ENCODE assay signal across 7 cellular contexts in genomic region chr1:1014896-1015681, GRCh38. TPM values are rescaled to one million over a fixed set of nuclear protein-coding genes. Genes with fewer than 3 reads are reported as not detected.
A peak's percentile ranks its signal among the peaks of the same experiment; 100 is the strongest.
DNase-seq lines count a peak whose midpoint lies in the region; ATAC-seq and TF ChIP-seq lines count a peak whose summit lies in the region.

No MANE protein-coding gene starts in this region.

- H3K79me2 ChIP-seq in Karpas-422 (ENCODE audit: low read length), result no peaks in the 10 kb centered on the region

- peak overlapping the region; percentile 75; the same call in 1 of the 2 replicates for H3K4me3 ChIP-seq in Karpas-422 (ENCODE audit: low read length)

- peaks cover 27% of the 10 kb centered on the region for H3K4me1 ChIP-seq in Karpas-422 (ENCODE audit: low read length)

- H3K27me3 Mint-ChIP-seq in chondrocyte (ENCODE audit: low read depth) (no peaks in the 10 kb centered on the region), progenitor cell of endocrine pancreas (no peaks in the 10 kb centered on the region)

- peak; percentile 56 for DNase-seq in EL
- DNase-seq in Karpas-422, result peak; percentile 69
- DNase-seq in chondrocyte (ENCODE audit: low spot score), result no peak
- no peak for DNase-seq in progenitor cell of endocrine pancreas (ENCODE audit: low spot score, unreplicated experiment)
- no peak for DNase-seq in NOMO-1 treated with DMSO at 0.1 percent for 48 hours (lab: John Stamatoyannopoulos, UW; ENCODE audit: unreplicated experiment)

- H3K27me3 ChIP-seq in Karpas-422 (ENCODE audit: low read length), result no peaks in the 10 kb centered on the region

- peak overlapping the region; percentile 91 for H3K4me2 ChIP-seq in Karpas-422 (ENCODE audit: low read depth, low read length, poor library complexity, severe bottlenecking)

- TF ChIP-seq CTCF in chondrocyte (IDR thresholded peaks at IDR 0.05) (peak; percentile 69), progenitor cell of endocrine pancreas (IDR thresholded peaks at IDR 0.05; ENCODE audit: unreplicated experiment) (peak; percentile 43)

- H3K9me2 ChIP-seq in Karpas-422 (replicated peaks; ENCODE audit: insufficient read depth, low read length), result no peaks in the 10 kb centered on the region

- H3K27ac Mint-ChIP-seq in chondrocyte (ENCODE audit: unreplicated experiment) (peak overlapping the region; percentile 8), progenitor cell of endocrine pancreas (no peak overlapping the region)

- no peaks in the 10 kb centered on the region for H3K36me3 Mint-ChIP-seq in chondrocyte (ENCODE audit: low read depth)
- peaks cover 5% of the 10 kb centered on the region for H3K36me3 Mint-ChIP-seq in progenitor cell of endocrine pancreas (ENCODE audit: insufficient read depth)

- H3K36me3 ChIP-seq in Karpas-422 (ENCODE audit: insufficient read depth, low read length), result no peaks in the 10 kb centered on the region

- H4K20me1 ChIP-seq in Karpas-422 (ENCODE audit: insufficient read depth, low read depth, low read length), result no peaks in the 10 kb centered on the region

- no peak overlapping the region for H3K27ac ChIP-seq in Karpas-422 (ENCODE audit: low read length)

- H3K9ac ChIP-seq in Karpas-422 (ENCODE audit: low read length), result 0 out of 2 replicates have a peak overlapping the region, but pooled peaks have one; percentile 72

- no peak overlapping the region for H2AFZ ChIP-seq in Karpas-422 (ENCODE audit: low read length)

- H3K9me3 Mint-ChIP-seq in chondrocyte (ENCODE audit: low read depth), result no peaks in the 10 kb centered on the region
- peaks cover 4% of the 10 kb centered on the region for H3K9me3 Mint-ChIP-seq in progenitor cell of endocrine pancreas (ENCODE audit: low read depth)

- no peak for ATAC-seq in HG02610 (IDR thresholded peaks at IDR 0.05; ENCODE audit: unreplicated experiment)
- no peak for ATAC-seq in HG03135 (IDR thresholded peaks at IDR 0.05; ENCODE audit: unreplicated experiment)

- H3K4me3 Mint-ChIP-seq in chondrocyte (ENCODE audit: unreplicated experiment) (no peak overlapping the region), progenitor cell of endocrine pancreas (ENCODE audit: low read depth) (no peak overlapping the region)

- no peaks in the 10 kb centered on the region for H3K9me3 ChIP-seq in Karpas-422 (ENCODE audit: low read length)

- H3K4me1 Mint-ChIP-seq in chondrocyte (ENCODE audit: low read depth) (peaks cover 22% of the 10 kb centered on the region), progenitor cell of endocrine pancreas (ENCODE audit: low read depth) (peaks cover 13% of the 10 kb centered on the region)

RNA-seq across cellular contexts. Expression of gene ISG15, which starts 1.8 kb away (rescaled TPM):
- total RNA-seq in Karpas-422 (2014; rRNA removed; shearing (Covaris generic); ENCODE audit: low replicate concordance), result 102 and 127 TPM in 2 replicates
- total RNA-seq in chondrocyte (28.5 to 42.8 TPM (median 42.2 TPM) in 3 replicates), progenitor cell of endocrine pancreas (13.6 and 14.3 TPM in 2 replicates)

RNA-seq across cellular contexts. Expression of gene AGRN, which starts 4.8 kb away (rescaled TPM):
- total RNA-seq in Karpas-422 (2014; rRNA removed; shearing (Covaris generic); ENCODE audit: low replicate concordance), result 2.4 and 8.4 TPM in 2 replicates
- total RNA-seq in chondrocyte, result 138 to 221 TPM (median 219 TPM) in 3 replicates
- total RNA-seq in progenitor cell of endocrine pancreas, result 330 and 335 TPM in 2 replicates

RNA-seq across cellular contexts. Expression of gene HES4, which starts 15.2 kb away (rescaled TPM):
- total RNA-seq in Karpas-422 (2014; rRNA removed; shearing (Covaris generic); ENCODE audit: low replicate concordance), result not detected in 2 replicates
- total RNA-seq in chondrocyte (56.6 to 137 TPM (median 136 TPM) in 3 replicates), progenitor cell of endocrine pancreas (83.8 and 87.4 TPM in 2 replicates)

RNA-seq across cellular contexts. Expression of gene PERM1, which starts 33.2 kb away (rescaled TPM):
- not detected in 2 replicates for total RNA-seq in Karpas-422 (2014; rRNA removed; shearing (Covaris generic); ENCODE audit: low replicate concordance)
- total RNA-seq in chondrocyte (0.12 to 0.37 TPM (median 0.31 TPM) in 3 replicates), progenitor cell of endocrine pancreas (not detected in 2 replicates)

RNA-seq across cellular contexts. Expression of gene PLEKHN1, which starts 48.8 kb away (rescaled TPM):
- 0.72 TPM in 1 of 2 replicates, not detected in the other for total RNA-seq in Karpas-422 (2014; rRNA removed; shearing (Covaris generic); ENCODE audit: low replicate concordance)
- 0.17 to 0.73 TPM (median 0.38 TPM) in 3 replicates for total RNA-seq in chondrocyte
- total RNA-seq in progenitor cell of endocrine pancreas, result 1.1 and 1.9 TPM in 2 replicates

Comparison
In these comparisons a context has a peak if more than half of its experiments do, and no peak if none do; other contexts are left out.
1. DNase-seq: peak in EL (single experiment) and Karpas-422 (single experiment); none in chondrocyte (single experiment), progenitor cell of endocrine pancreas (single experiment) and NOMO-1 treated with DMSO at 0.1 percent for 48 hours (single experiment).
2. RNA of gene AGRN, which starts 4.8 kb away (total RNA-seq): 330 to 335 TPM in progenitor cell of endocrine pancreas and 138 to 221 TPM in chondrocyte; 2.4 to 8.4 TPM in Karpas-422; every median in the first group is over 10 times any median in the second.
3. RNA of gene HES4, which starts 15.2 kb away (total RNA-seq): 56.6 to 137 TPM in chondrocyte and 83.8 to 87.4 TPM in progenitor cell of endocrine pancreas; not detected in Karpas-422; every median in the first group is over 10 times any median in the second.